ENCODE assay signal across 31 cellular contexts in the genomic region with DNA sequence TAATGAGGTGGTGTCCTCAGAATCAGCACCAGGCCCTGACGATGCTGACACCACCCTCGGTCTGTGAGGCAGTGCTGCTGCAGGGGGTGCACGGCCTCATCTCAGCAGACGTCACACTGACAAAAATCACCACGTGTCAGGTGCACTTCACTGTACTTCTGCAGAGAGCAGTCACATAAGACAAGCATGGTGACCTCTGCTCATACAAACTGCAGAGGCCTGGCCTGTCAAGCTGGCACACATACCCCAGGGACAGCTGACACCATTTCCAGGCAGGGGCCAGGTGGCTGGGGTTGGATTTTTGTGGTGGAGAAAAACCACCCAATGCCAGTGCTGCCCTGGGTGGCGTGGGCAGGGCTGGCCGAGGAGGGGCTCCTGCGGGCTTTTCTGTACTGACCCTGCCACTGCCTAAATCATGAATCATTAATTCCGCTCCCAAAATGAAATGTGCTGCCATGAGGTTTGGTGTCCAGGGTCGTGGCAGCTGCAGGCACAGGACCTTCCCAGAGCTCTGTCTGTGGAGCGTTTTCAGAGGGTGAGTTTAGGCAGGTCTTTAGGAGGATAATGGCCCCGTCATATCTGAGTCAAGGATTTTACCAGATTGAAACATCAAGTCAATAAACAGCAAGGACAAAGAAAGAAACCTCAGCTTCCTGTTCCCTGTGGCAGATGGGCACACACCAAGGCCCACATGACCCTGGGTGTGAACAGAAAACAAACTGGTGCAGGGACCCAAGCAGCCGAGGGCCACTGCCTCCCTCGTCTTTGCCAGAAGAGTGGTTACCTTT. TPM values are rescaled to one million over a fixed set of nuclear protein-coding genes. Genes with fewer than 3 reads are reported as not detected.
DNase-seq lines count a peak whose midpoint lies in the region; ATAC-seq, FAIRE-seq and TF ChIP-seq lines count a peak whose summit lies in the region.
"Had no signal": no experiment of that assay in that cellular context is flagged by ENCODE, and none has a peak within 500 bp of the region (broad histone marks: within the 10 kb centered on the region; RNA-seq: fewer than 3 reads in every experiment).

No MANE protein-coding gene starts in this region.

- H3K4me3 ChIP-seq in right atrium auricular region (no peak overlapping the region), bronchial epithelial cell (ENCODE audit: low read depth, low read length) (no peak overlapping the region), lower lobe of right lung (no peak overlapping the region), thymus (ENCODE audit: low read length) (no peak overlapping the region)
- H3K4me3 ChIP-seq: A549, dorsolateral prefrontal cortex, PC-9, SK-N-MC had no signal

- DNase-seq in Right ventricle myocardium inferior (ENCODE audit: missing footprints) (no peak), right atrium auricular region (ENCODE audit: low spot score) (no peak), bronchial epithelial cell (ENCODE audit: low read depth) (peak; percentile 75), lower lobe of right lung (no peak), HuH-7.5 (ENCODE audit: low spot score) (no peak), frontal cortex (ENCODE audit: low spot score in 2 of 2) (no peak)
- DNase-seq: activated CD4-positive, alpha-beta memory T cell treated with anti-CD3 and anti-CD28 coated beads, Interleukin-2, amount 10 ng/mL, durations not matched to agents 7 days and 5 days; activated naive CD4-positive, alpha-beta T cell treated with anti-CD3 and anti-CD28 coated beads, Interleukin-2, amount 10 ng/mL, durations not matched to agents 7 days and 5 days; activated T-cell treated with anti-CD3 and anti-CD28 coated beads, Interleukin-2, amount 50 U/mL, for 24 hours; central memory CD4-positive, alpha-beta T cell; dorsolateral prefrontal cortex; EL; foreskin melanocyte; NCI-H146; NCI-H82; PC-9; stimulated activated CD4-positive, alpha-beta T cell treated with anti-CD3 and anti-CD28 coated beads, Interleukin-4, amount 100 ng/mL, for 4 hours had no signal

- no peak overlapping the region for H3K27ac ChIP-seq in right atrium auricular region
- no peak overlapping the region for H3K27ac ChIP-seq in lower lobe of right lung
- peak overlapping the region; percentile 20 for H3K27ac ChIP-seq in thymus (ENCODE audit: low read depth)
- H3K27ac ChIP-seq: A549, dorsolateral prefrontal cortex, PC-9, SK-N-MC had no signal

- ATAC-seq in Right ventricle myocardium inferior (peak; percentile 54), lower lobe of right lung (peak; percentile 49 to 51), HG03135 (IDR thresholded peaks at IDR 0.05; ENCODE audit: unreplicated experiment) (no peak)
- ATAC-seq: A549, HCT116 had no signal

- intact Hi-C loops in Right ventricle myocardium inferior (cut with DNase I) (no loop called here), lower lobe of right lung (cut with DNase I) (no loop called here)

- H3K4me1 ChIP-seq in right atrium auricular region (peaks cover 0 to 18% of the 10 kb centered on the region in 2 donors), lower lobe of right lung (no peaks in the 10 kb centered on the region), thymus (ENCODE audit: control insufficient read depth, insufficient read depth, low read length) (peaks cover 7% of the 10 kb centered on the region)
- H3K4me1 ChIP-seq: A549 had no signal

- H3K9me3 ChIP-seq in right atrium auricular region (no peaks in the 10 kb centered on the region), lower lobe of right lung (no peaks in the 10 kb centered on the region), thymus (ENCODE audit: control insufficient read depth) (peaks cover 1% of the 10 kb centered on the region)
- H3K9me3 ChIP-seq: A549 had no signal

- TF ChIP-seq CTCF in right atrium auricular region (IDR thresholded peaks at IDR 0.05) (no peak), bronchial epithelial cell (IDR thresholded peaks at IDR 0.05; ENCODE audit: insufficient read depth, low read length, severe bottlenecking) (no peak), lower lobe of right lung (IDR thresholded peaks at IDR 0.05) (no peak)

- 85% methylated on average over 14 of the region's 14 CpGs for WGBS in thymus

- H3K36me3 ChIP-seq in right atrium auricular region (no peaks in the 10 kb centered on the region), bronchial epithelial cell (ENCODE audit: control insufficient read depth, insufficient read depth, low read length) (peaks cover 16% of the 10 kb centered on the region), lower lobe of right lung (peaks cover 7% of the 10 kb centered on the region), thymus (ENCODE audit: control insufficient read depth, insufficient read depth) (peaks cover 20% of the 10 kb centered on the region)

- FAIRE-seq in bronchial epithelial cell (lab: Jason Lieb, UNC) (peak; percentile 86), frontal cortex (lab: Jason Lieb, UNC) (no peak)
- FAIRE-seq: A549, D721Med, GM18507, urothelium cell line had no signal

- H3K27me3 ChIP-seq in right atrium auricular region (no peaks in the 10 kb centered on the region), bronchial epithelial cell (ENCODE audit: control insufficient read depth, insufficient read depth, low read length) (no peaks in the 10 kb centered on the region), lower lobe of right lung (ENCODE audit: low read depth) (no peaks in the 10 kb centered on the region), thymus (ENCODE audit: control insufficient read depth, insufficient read depth) (no peaks in the 10 kb centered on the region)
- H3K27me3 ChIP-seq: dorsolateral prefrontal cortex had no signal

RNA-seq across cellular contexts. Expression of a gene that starts 33.4 kb away (rescaled TPM):
- 10.6 TPM for total RNA-seq in Right ventricle myocardium inferior
- 10 to 100 TPM in 1 of 2 donors, 1 to 10 TPM in 1; 7.6 to 17.4 TPM for total RNA-seq in right atrium auricular region
- total RNA-seq in bronchial epithelial cell = 16.5 and 44.2 TPM in 2 replicates
- total RNA-seq in lower lobe of right lung = 16.6 TPM
- 5.6 TPM for polyA plus RNA-seq in thymus
- total RNA-seq in frontal cortex = 22.0 TPM

RNA-seq across cellular contexts. Expression of a gene that starts 50.3 kb away (rescaled TPM):
- total RNA-seq in Right ventricle myocardium inferior = not detected
- not detected for total RNA-seq in right atrium auricular region
- total RNA-seq in bronchial epithelial cell = not detected in 2 replicates
- not detected for total RNA-seq in lower lobe of right lung
- not detected for polyA plus RNA-seq in thymus
- not detected for total RNA-seq in frontal cortex
- total RNA-seq: activated CD4-positive, alpha-beta memory T cell treated with anti-CD3 and anti-CD28 coated beads, Interleukin-2, amount 10 ng/mL, durations not matched to agents 7 days and 5 days; dorsolateral prefrontal cortex; epithelial cell of proximal tubule; HepG2; MCF 10A; mesothelial cell of epicardium; PC-9; subcutaneous adipose tissue had no signal
- polyA plus RNA-seq: A549, BJ, HepG2 had no signal

RNA-seq across cellular contexts. Expression of a gene that starts 58.5 kb away (rescaled TPM):
- total RNA-seq in Right ventricle myocardium inferior = 58.8 TPM
- total RNA-seq in right atrium auricular region = 10 to 100 TPM; 71.4 to 74.4 TPM
- 43.3 and 53.4 TPM in 2 replicates for total RNA-seq in bronchial epithelial cell
- total RNA-seq in lower lobe of right lung = 49.0 TPM
- 21.3 TPM for polyA plus RNA-seq in thymus
- total RNA-seq in frontal cortex = 21.6 TPM
